5 cellular contexts compared by ENCODE assay signal in genomic region chr12:57859121-57859520, GRCh38.
"Had no signal": no experiment of that assay in that cellular context is flagged by ENCODE, and none has a peak within 500 bp of the region (broad histone marks: within the 10 kb centered on the region; RNA-seq: fewer than 3 reads in every experiment).

No MANE protein-coding gene starts in this region.

- ATAC-seq: GM23338 had no signal

- DNase-seq: H9, HCEC 1CT, IMR-90, KBM-7 had no signal

- H3K27ac Mint-ChIP-seq: GM23338, H9 had no signal

- H3K4me3 Mint-ChIP-seq: GM23338, H9 had no signal

- H3K9me3 Mint-ChIP-seq: GM23338, H9 had no signal
